ENCODE assay signal across 11 cellular contexts in genomic region chr3:14405120-14405885, GRCh38. TPM values are rescaled to one million over a fixed set of nuclear protein-coding genes. Genes with fewer than 3 reads are reported as not detected.
DNase-seq lines count a peak whose midpoint lies in the region; ATAC-seq, FAIRE-seq and TF ChIP-seq lines count a peak whose summit lies in the region.
"Had no signal": no experiment of that assay in that cellular context is flagged by ENCODE, and none has a peak within 500 bp of the region (broad histone marks: within the 10 kb centered on the region; RNA-seq: fewer than 3 reads in every experiment).

No MANE protein-coding gene starts in this region.

- ATAC-seq in heart left ventricle (no peak), GM18519 (IDR thresholded peaks at IDR 0.05; ENCODE audit: low FRiP score, unreplicated experiment) (no peak)
- ATAC-seq in activated T-helper 17 cell treated with anti-CD3 and anti-CD28 coated beads, Interleukin-2, amount 50 U/mL, for 72 hours (replicated peaks), result no peak
- ATAC-seq: sciatic nerve had no signal

- TF ChIP-seq CTCF in heart left ventricle (IDR thresholded peaks at IDR 0.05) (no peak), kidney (IDR thresholded peaks at IDR 0.05; ENCODE audit: borderline replicate concordance, extremely low read depth, insufficient read depth) (no peak), thyroid gland (IDR thresholded peaks at IDR 0.05) (no peak)

- DNase-seq in heart left ventricle, result no peak
- DNase-seq in cardiac septum (ENCODE audit: low spot score), result no peak
- no peak for DNase-seq in kidney
- no peak for DNase-seq in thyroid gland
- no peak for DNase-seq in NCI-H446 (lab: John Stamatoyannopoulos, UW)
- DNase-seq in activated gamma-delta T cell treated with Interleukin-2 at 50 U/mL for 16 hours, result no peak
- DNase-seq: esophagus squamous epithelium had no signal

- H3K4me3 ChIP-seq in heart left ventricle (peak overlapping the region in 10 of 12 donors; percentile 63 to 92 (median 84)), kidney (ENCODE audit: low read length in 2 of 2) (peak overlapping the region; percentile 93 to 99), thyroid gland (replicated peaks in 1 of 3) (no peak overlapping the region)

- H3K4me1 ChIP-seq in heart left ventricle, result peaks cover 0 to 64% (median 25%) of the 10 kb centered on the region in 12 donors
- H3K4me1 ChIP-seq in kidney (ENCODE audit: control insufficient read depth in 1 of 2, insufficient read depth in 1 of 2, low read depth in 1 of 2, low read length in 2 of 2), result peaks cover 21 to 30% of the 10 kb centered on the region in 2 donors
- H3K4me1 ChIP-seq in thyroid gland, result peaks cover 42 to 63% of the 10 kb centered on the region in 2 donors

- WGBS in heart left ventricle, 4 donors, result 72 to 79% (median 78%) methylated on average over 7 of the region's 7 CpGs
- WGBS in thyroid gland, 2 donors, result 62 to 81% methylated on average over 7 of the region's 7 CpGs

- no peaks in the 10 kb centered on the region for H3K9me3 ChIP-seq in heart left ventricle
- no peaks in the 10 kb centered on the region for H3K9me3 ChIP-seq in kidney (ENCODE audit: control insufficient read depth in 1 of 2, low read length in 2 of 2)
- H3K9me3 ChIP-seq in thyroid gland, result no peaks in the 10 kb centered on the region
- H3K9me3 ChIP-seq: esophagus squamous epithelium, tibial nerve had no signal

- intact Hi-C loops in heart left ventricle (cut with DNase I), result loop anchor here in 4 of 10 donors (10.0 kb wide), 2 partner anchors 49 to 141 kb away; no protein-coding TSS in a partner anchor
- intact Hi-C loops in cardiac septum (cut with DNase I), result no loop called here
- intact Hi-C loops in kidney (cut with DNase I), result no loop called here
- intact Hi-C loops in thyroid gland (cut with DNase I), result no loop called here

- TF ChIP-seq POLR2A in heart left ventricle (IDR thresholded peaks at IDR 0.05) (no peak), thyroid gland (IDR thresholded peaks at IDR 0.05) (no peak)

- peaks cover 32% of the 10 kb centered on the region for H3K4me1 Mint-ChIP-seq in activated T-helper 17 cell treated with anti-CD3 and anti-CD28 coated beads, Interleukin-2, amount 50 U/mL, for 72 hours

- FAIRE-seq in kidney (lab: Jason Lieb, UNC), result no peak

- no peaks in the 10 kb centered on the region for H3K9me3 Mint-ChIP-seq in activated T-helper 17 cell treated with anti-CD3 and anti-CD28 coated beads, Interleukin-2, amount 50 U/mL, for 72 hours

- H3K4me3 Mint-ChIP-seq in activated T-helper 17 cell treated with anti-CD3 and anti-CD28 coated beads, Interleukin-2, amount 50 U/mL, for 72 hours, result peak overlapping the region; percentile 100

- H3K27ac ChIP-seq in heart left ventricle, result peak overlapping the region in 7 of 12 donors; percentile 6 to 95 (median 85)
- peak overlapping the region; percentile 68 to 79 for H3K27ac ChIP-seq in kidney (ENCODE audit: low read depth in 2 of 2, low read length in 2 of 2)
- peak overlapping the region; percentile 84 to 89 (median 88) for H3K27ac ChIP-seq in thyroid gland

- peaks cover 79% of the 10 kb centered on the region for H3K36me3 Mint-ChIP-seq in activated T-helper 17 cell treated with anti-CD3 and anti-CD28 coated beads, Interleukin-2, amount 50 U/mL, for 72 hours (ENCODE audit: low read depth)

- H3K9ac ChIP-seq in kidney (ENCODE audit: low read length in 2 of 2), result peak overlapping the region in 1 of 2 donors; percentile 82

- peaks cover 0 to 5% (median 0%) of the 10 kb centered on the region in 9 donors for H3K27me3 ChIP-seq in heart left ventricle
- H3K27me3 ChIP-seq in thyroid gland, result no peaks in the 10 kb centered on the region
- H3K27me3 ChIP-seq: esophagus squamous epithelium, tibial nerve had no signal

- no peaks in the 10 kb centered on the region for H3K27me3 Mint-ChIP-seq in activated T-helper 17 cell treated with anti-CD3 and anti-CD28 coated beads, Interleukin-2, amount 50 U/mL, for 72 hours

- peaks cover 0 to 14% (median 0%) of the 10 kb centered on the region in 9 donors for H3K36me3 ChIP-seq in heart left ventricle
- no peaks in the 10 kb centered on the region for H3K36me3 ChIP-seq in kidney (ENCODE audit: control insufficient read depth in 1 of 2, insufficient read depth in 2 of 2, low read length in 2 of 2)
- no peaks in the 10 kb centered on the region for H3K36me3 ChIP-seq in thyroid gland
- H3K36me3 ChIP-seq: tibial nerve had no signal

- peak overlapping the region; percentile 66 for H3K27ac Mint-ChIP-seq in activated T-helper 17 cell treated with anti-CD3 and anti-CD28 coated beads, Interleukin-2, amount 50 U/mL, for 72 hours

RNA-seq across cellular contexts. Expression of gene SLC6A6, which starts 2.9 kb away (rescaled TPM):
- total RNA-seq in heart left ventricle (100 to 1,000 TPM in 1 of 9 donors, 10 to 100 TPM in 8; 17.5 to 101 (median 34.9) TPM), cardiac septum (129 TPM), kidney (64.0 TPM), thyroid gland (10 to 100 TPM; 42.7 to 98.0 (median 72.5) TPM)
- polyA plus RNA-seq in heart left ventricle (100 to 1,000 TPM in 1 of 2 donors, 1 to 10 TPM in 1; 9.1 to 121 TPM), kidney (ENCODE audit: insufficient read depth, low read depth, low replicate concordance) (7.1 TPM)
- 100 to 1,000 TPM in 1 of 2 donors, 10 to 100 TPM in 1; 80.1 to 219 TPM for total RNA-seq in activated T-helper 17 cell treated with anti-CD3 and anti-CD28 coated beads, Interleukin-2, amount 50 U/mL, for 72 hours

Comparison
In these comparisons a context has a peak if more than half of its experiments do, and no peak if none do; other contexts are left out.
1. H3K4me3 ChIP-seq: peak in heart left ventricle (10 of 12) and kidney (2 of 2); none in thyroid gland (0 of 3).
2. Peak in every context shown above with its lines, with median percentiles within 50 percentile points of each other: H3K27ac ChIP-seq.